ENCODE assay signal across 14 cellular contexts in the genomic region with DNA sequence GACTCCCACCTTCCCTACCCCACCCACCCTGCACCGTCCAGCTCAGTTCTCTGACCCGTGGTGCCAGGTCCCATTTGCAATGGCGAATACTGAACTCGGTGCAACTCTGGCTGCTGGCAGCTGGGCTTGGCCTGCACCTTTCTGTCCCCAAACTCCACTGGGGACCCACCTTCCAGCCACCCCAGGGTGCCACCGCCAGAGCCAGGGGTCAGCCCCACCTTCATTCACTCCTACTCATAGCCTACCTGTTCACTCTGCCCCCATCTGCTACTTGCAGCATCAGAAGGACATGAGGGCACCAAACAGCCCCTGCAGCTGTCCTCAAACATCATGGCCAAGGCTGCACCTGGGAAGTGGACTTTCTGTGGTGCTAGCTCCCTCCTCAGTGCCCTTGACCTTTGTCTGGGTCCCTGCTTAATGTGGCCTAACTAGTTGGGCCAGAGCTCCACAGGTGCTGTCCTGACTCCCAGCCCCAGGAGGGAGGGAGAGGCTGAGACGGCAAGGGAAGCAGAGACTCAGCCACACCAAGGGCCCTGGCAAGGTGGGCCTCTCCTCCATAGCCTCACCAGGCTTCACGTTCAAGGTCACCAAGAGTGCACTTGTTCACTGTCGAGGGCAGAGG. TPM values are rescaled to one million over a fixed set of nuclear protein-coding genes. Genes with fewer than 3 reads are reported as not detected.
DNase-seq lines count a peak whose midpoint lies in the region; ATAC-seq and TF ChIP-seq lines count a peak whose summit lies in the region.
"Not testable (repeated sequence)": the region's sequence is repeated elsewhere in the genome, so short reads cannot be mapped to it uniquely, and the experiment has no call there.
"Had no signal": no experiment of that assay in that cellular context is flagged by ENCODE, and none has a peak within 500 bp of the region (broad histone marks: within the 10 kb centered on the region; RNA-seq: fewer than 3 reads in every experiment).

No MANE protein-coding gene starts in this region.

- not testable (repeated sequence) for H3K27me3 Mint-ChIP-seq in H9 (ENCODE audit: low read depth); WTC11 (ENCODE audit: low read depth); brain

- not testable (repeated sequence) for H2AFZ ChIP-seq in H9 (ENCODE audit: low read length)

- H4K5ac ChIP-seq in H9 (ENCODE audit: insufficient read length, low read depth, low read length), result not testable (repeated sequence)

- DNase-seq in H9, result peak; percentile 25
- not testable (repeated sequence) for DNase-seq in WTC11 (ENCODE audit: low spot score); fibroblast of pulmonary artery (ENCODE audit: low read depth); psoas muscle
- peak in 1 of 3 donors; percentile 46 for DNase-seq in right lobe of liver

- not testable (repeated sequence) for H3K27ac Mint-ChIP-seq in H9, WTC11, brain

- H3K23me2 ChIP-seq in H9 (ENCODE audit: insufficient read length, low read depth, low read length, poor library complexity, severe bottlenecking), result not testable (repeated sequence)

- not testable (repeated sequence) for H2BK20ac ChIP-seq in H9 (ENCODE audit: low read depth, low read length, poor library complexity, severe bottlenecking)

- not testable (repeated sequence) for H2BK5ac ChIP-seq in H9 (ENCODE audit: insufficient read length, low read length)

- not testable (repeated sequence) for H3K4me3 Mint-ChIP-seq in H9, WTC11, brain

- H2BK12ac ChIP-seq in H9 (ENCODE audit: insufficient read length, low read depth, low read length), result not testable (repeated sequence)

- H3K4me1 Mint-ChIP-seq in H9, result peaks cover 7 to 26% of the 10 kb centered on the region in 2 experiments; a peak in 3 of 4 replicates
- H3K4me1 Mint-ChIP-seq in WTC11, result not testable (repeated sequence)
- peaks cover 31% of the 10 kb centered on the region for H3K4me1 Mint-ChIP-seq in brain

- H2AK5ac ChIP-seq in H9 (ENCODE audit: insufficient read length, low read length), result not testable (repeated sequence)

- peak overlapping the region; percentile 5 to 92 (median 50); a peak in 15 of 22 replicates for H3K4me2 ChIP-seq in BLaER1 treated with 17β-estradiol and CSF1 and Interleukin-3, amounts not matched to agents 10 nM and 100 nM
- not testable (repeated sequence) for H3K4me2 ChIP-seq in H9 (ENCODE audit: insufficient read depth, insufficient read length, low read length)

- H3K9me3 Mint-ChIP-seq in H9, WTC11, brain: not testable (repeated sequence)

- H4K91ac ChIP-seq in H9 (ENCODE audit: insufficient read length, low read depth, low read length), result not testable (repeated sequence)

- not testable (repeated sequence) for H3K79me1 ChIP-seq in H9 (ENCODE audit: insufficient read depth, low read depth, low read length, poor library complexity, severe bottlenecking)

- not testable (repeated sequence) for H3K4ac ChIP-seq in H9 (ENCODE audit: low read depth, low read length)

- not testable (repeated sequence) for H3K36me3 ChIP-seq in BLaER1 treated with 17β-estradiol and CSF1 and Interleukin-3, amounts not matched to agents 10 nM and 100 nM; right lobe of liver; psoas muscle (ENCODE audit: insufficient read depth in 1 of 2, low read depth in 1 of 2)

- H3K4me1 ChIP-seq in BLaER1 treated with 17β-estradiol and CSF1 and Interleukin-3, amounts not matched to agents 10 nM and 100 nM, result peaks cover 66 to 90% (median 79%) of the 10 kb centered on the region in 10 experiments
- H3K4me1 ChIP-seq in H9 (ENCODE audit: insufficient read depth, low read length); right lobe of liver; psoas muscle: not testable (repeated sequence)

- POLR2A ChIA-PET in WTC11 (lab: Charles Lee), result not testable (repeated sequence)

- not testable (repeated sequence) for H3K79me2 ChIP-seq in H9 (ENCODE audit: insufficient read depth, low read length)

- TF ChIP-seq CTCF in H9 (conservative IDR thresholded peaks at IDR 0.05), result peak; percentile 42; the same call in 2 of the 3 replicates
- TF ChIP-seq CTCF in WTC11 (IDR thresholded peaks at IDR 0.05), result peak; percentile 50
- TF ChIP-seq CTCF in brain (conservative IDR thresholded peaks at IDR 0.05), result peak; percentile 38 to 65
- TF ChIP-seq CTCF in fibroblast of pulmonary artery (IDR thresholded peaks at IDR 0.05; ENCODE audit: low read length, missing control alignments), result peak; percentile 0
- TF ChIP-seq CTCF in right lobe of liver (IDR thresholded peaks at IDR 0.05), result peak in 3 of 4 donors; percentile 36 to 42 (median 41)
- peak; percentile 30 for TF ChIP-seq CTCF in psoas muscle (IDR thresholded peaks at IDR 0.05)

- H4K8ac ChIP-seq in H9 (replicated peaks; ENCODE audit: insufficient read length, low read depth, low read length), result not testable (repeated sequence)

- H4K20me1 ChIP-seq in BLaER1 treated with 17β-estradiol and CSF1 and Interleukin-3, amounts not matched to agents 10 nM and 100 nM, result peaks cover 3 to 28% (median 13%) of the 10 kb centered on the region in 11 experiments; a peak in 15 of 22 replicates
- H4K20me1 ChIP-seq in H9 (ENCODE audit: control insufficient read depth, insufficient read depth, insufficient read length), result not testable (repeated sequence)

- peak overlapping the region in 6 of 11 experiments; percentile 18 to 52 (median 24); a peak in 9 of 22 replicates for H3K27ac ChIP-seq in BLaER1 treated with 17β-estradiol and CSF1 and Interleukin-3, amounts not matched to agents 10 nM and 100 nM
- not testable (repeated sequence) for H3K27ac ChIP-seq in H9 (ENCODE audit: insufficient read length, low read depth, low read length); right lobe of liver; psoas muscle

- peak overlapping the region in 2 of 11 experiments; percentile 28 to 40; a peak in 1 of 22 replicates for H3K9ac ChIP-seq in BLaER1 treated with 17β-estradiol and CSF1 and Interleukin-3, amounts not matched to agents 10 nM and 100 nM
- H3K9ac ChIP-seq in H9 (ENCODE audit: extremely low read depth, insufficient read length, low read length), result not testable (repeated sequence)

- H3K14ac ChIP-seq in H9 (ENCODE audit: insufficient read depth, low read length), result not testable (repeated sequence)

- TF ChIP-seq POLR2A in right lobe of liver (IDR thresholded peaks at IDR 0.05), result not testable (repeated sequence)

- not testable (repeated sequence) for H3K56ac ChIP-seq in H9 (ENCODE audit: insufficient read length, low read depth, low read length)

- CTCF ChIA-PET in WTC11 (lab: Charles Lee), result interaction anchor here (0.5 to 2.8 kb wide), 34 partner anchors 9 to 425 kb away, joined by 3 to 38 read pairs (median 4); partner anchors contain the start of gene NPPC

- not testable (repeated sequence) for H2BK15ac ChIP-seq in H9 (ENCODE audit: low read depth, low read length)

- H3T11ph ChIP-seq in H9 (ENCODE audit: low read length), result not testable (repeated sequence)

- not testable (repeated sequence) for H2BK120ac ChIP-seq in H9 (ENCODE audit: low read depth, low read length, poor library complexity, severe bottlenecking)

- not testable (repeated sequence) for H3K27me3 ChIP-seq in BLaER1 treated with 17β-estradiol and CSF1 and Interleukin-3, amounts not matched to agents 10 nM and 100 nM; H9 (ENCODE audit: insufficient read depth, low read length); right lobe of liver; psoas muscle (ENCODE audit: insufficient read depth in 3 of 3, low read length in 2 of 3)

- not testable (repeated sequence) for H3K4me3 ChIP-seq in BLaER1 treated with 17β-estradiol and CSF1 and Interleukin-3, amounts not matched to agents 10 nM and 100 nM; fibroblast of pulmonary artery (replicated peaks; ENCODE audit: low read depth, low read length); right lobe of liver; psoas muscle

- no CpG with 5 or more reads among the region's 8 CpGs for WGBS in H9 (ENCODE audit: extremely low coverage, insufficient read length, low lambda C conversion rate)
- 20% methylated on average over 1 of the region's 8 CpGs for WGBS in right lobe of liver (ENCODE audit: insufficient coverage, low coverage, low lambda C conversion rate, missing lambda C conversion rate)
- 61 to 75% (median 71%) methylated on average over 3 to 6 of the region's 8 CpGs for WGBS in psoas muscle, 3 donors

- not testable (repeated sequence) for H3K9me3 ChIP-seq in BLaER1 treated with 17β-estradiol and CSF1 and Interleukin-3, amounts not matched to agents 10 nM and 100 nM (replicated peaks in 1 of 11); H9 (ENCODE audit: control insufficient read depth, low read depth, low read length); right lobe of liver; psoas muscle

- not testable (repeated sequence) for ATAC-seq in WTC11, right lobe of liver, psoas muscle

- not testable (repeated sequence) for H3K18ac ChIP-seq in H9 (ENCODE audit: insufficient read length, low read depth, low read length)

- not testable (repeated sequence) for H3K23ac ChIP-seq in H9 (ENCODE audit: insufficient read length, low read depth, low read length)

- intact Hi-C loops in right lobe of liver (cut with DNase I) (loop anchor here (5.0 to 10.0 kb wide), 2 partner anchors 402 to 409 kb away; partner anchors contain the start of gene NPPC (in 1 of the 2)), psoas muscle (cut with DNase I) (loop anchor here (1.0 to 5.0 kb wide), 4 partner anchors 184 to 424 kb away; no protein-coding TSS in a partner anchor)

- not testable (repeated sequence) for H3K36me3 Mint-ChIP-seq in H9 (ENCODE audit: insufficient read depth in 1 of 3, low read depth in 3 of 3); WTC11; brain

RNA-seq across cellular contexts. Expression of gene ALPP, which starts 52.2 kb away (rescaled TPM):
- total RNA-seq in H9 (2021) (0.15 and 0.20 TPM in 2 replicates), WTC11 (2021) (0.14 to 0.20 TPM (median 0.14 TPM) in 3 replicates), right lobe of liver (not detected), psoas muscle (not detected)
- polyA plus RNA-seq in brain (ENCODE audit: insufficient read depth, low read depth, low replicate concordance) (not detected), psoas muscle (not detected)
- total RNA-seq: activated CD4-positive, alpha-beta T cell treated with anti-CD3 and anti-CD28 coated beads, Interleukin-2, amount 10 ng/mL, durations not matched to agents 24 days and 14 days; adrenal gland; esophagus squamous epithelium; LHCN-M2; mucosa of gallbladder; right atrium auricular region; subcutaneous adipose tissue had no signal
- polyA plus RNA-seq: adrenal gland had no signal

Comparison
In these comparisons a context has a peak if more than half of its experiments do, and no peak if none do; other contexts are left out.
1. CTCF ChIP-seq: peak in every context shown above with its lines; median percentile 52 in brain; 50 in WTC11; 42 in H9; 41 in right lobe of liver; 30 in psoas muscle; 0 in fibroblast of pulmonary artery.